Comparison of ENCODE assay signal across 1 cellular context in genomic region chr18:28151434-28151833, GRCh38.
TF ChIP-seq lines count a peak whose summit lies in the region.

No MANE protein-coding gene starts in this region.

TF ChIP-seq in GM23338, 12 proteins besides CTCF, POLR2A, EP300 and RAD21 (continued from another document):
- TF ChIP-seq, protein P1, sequence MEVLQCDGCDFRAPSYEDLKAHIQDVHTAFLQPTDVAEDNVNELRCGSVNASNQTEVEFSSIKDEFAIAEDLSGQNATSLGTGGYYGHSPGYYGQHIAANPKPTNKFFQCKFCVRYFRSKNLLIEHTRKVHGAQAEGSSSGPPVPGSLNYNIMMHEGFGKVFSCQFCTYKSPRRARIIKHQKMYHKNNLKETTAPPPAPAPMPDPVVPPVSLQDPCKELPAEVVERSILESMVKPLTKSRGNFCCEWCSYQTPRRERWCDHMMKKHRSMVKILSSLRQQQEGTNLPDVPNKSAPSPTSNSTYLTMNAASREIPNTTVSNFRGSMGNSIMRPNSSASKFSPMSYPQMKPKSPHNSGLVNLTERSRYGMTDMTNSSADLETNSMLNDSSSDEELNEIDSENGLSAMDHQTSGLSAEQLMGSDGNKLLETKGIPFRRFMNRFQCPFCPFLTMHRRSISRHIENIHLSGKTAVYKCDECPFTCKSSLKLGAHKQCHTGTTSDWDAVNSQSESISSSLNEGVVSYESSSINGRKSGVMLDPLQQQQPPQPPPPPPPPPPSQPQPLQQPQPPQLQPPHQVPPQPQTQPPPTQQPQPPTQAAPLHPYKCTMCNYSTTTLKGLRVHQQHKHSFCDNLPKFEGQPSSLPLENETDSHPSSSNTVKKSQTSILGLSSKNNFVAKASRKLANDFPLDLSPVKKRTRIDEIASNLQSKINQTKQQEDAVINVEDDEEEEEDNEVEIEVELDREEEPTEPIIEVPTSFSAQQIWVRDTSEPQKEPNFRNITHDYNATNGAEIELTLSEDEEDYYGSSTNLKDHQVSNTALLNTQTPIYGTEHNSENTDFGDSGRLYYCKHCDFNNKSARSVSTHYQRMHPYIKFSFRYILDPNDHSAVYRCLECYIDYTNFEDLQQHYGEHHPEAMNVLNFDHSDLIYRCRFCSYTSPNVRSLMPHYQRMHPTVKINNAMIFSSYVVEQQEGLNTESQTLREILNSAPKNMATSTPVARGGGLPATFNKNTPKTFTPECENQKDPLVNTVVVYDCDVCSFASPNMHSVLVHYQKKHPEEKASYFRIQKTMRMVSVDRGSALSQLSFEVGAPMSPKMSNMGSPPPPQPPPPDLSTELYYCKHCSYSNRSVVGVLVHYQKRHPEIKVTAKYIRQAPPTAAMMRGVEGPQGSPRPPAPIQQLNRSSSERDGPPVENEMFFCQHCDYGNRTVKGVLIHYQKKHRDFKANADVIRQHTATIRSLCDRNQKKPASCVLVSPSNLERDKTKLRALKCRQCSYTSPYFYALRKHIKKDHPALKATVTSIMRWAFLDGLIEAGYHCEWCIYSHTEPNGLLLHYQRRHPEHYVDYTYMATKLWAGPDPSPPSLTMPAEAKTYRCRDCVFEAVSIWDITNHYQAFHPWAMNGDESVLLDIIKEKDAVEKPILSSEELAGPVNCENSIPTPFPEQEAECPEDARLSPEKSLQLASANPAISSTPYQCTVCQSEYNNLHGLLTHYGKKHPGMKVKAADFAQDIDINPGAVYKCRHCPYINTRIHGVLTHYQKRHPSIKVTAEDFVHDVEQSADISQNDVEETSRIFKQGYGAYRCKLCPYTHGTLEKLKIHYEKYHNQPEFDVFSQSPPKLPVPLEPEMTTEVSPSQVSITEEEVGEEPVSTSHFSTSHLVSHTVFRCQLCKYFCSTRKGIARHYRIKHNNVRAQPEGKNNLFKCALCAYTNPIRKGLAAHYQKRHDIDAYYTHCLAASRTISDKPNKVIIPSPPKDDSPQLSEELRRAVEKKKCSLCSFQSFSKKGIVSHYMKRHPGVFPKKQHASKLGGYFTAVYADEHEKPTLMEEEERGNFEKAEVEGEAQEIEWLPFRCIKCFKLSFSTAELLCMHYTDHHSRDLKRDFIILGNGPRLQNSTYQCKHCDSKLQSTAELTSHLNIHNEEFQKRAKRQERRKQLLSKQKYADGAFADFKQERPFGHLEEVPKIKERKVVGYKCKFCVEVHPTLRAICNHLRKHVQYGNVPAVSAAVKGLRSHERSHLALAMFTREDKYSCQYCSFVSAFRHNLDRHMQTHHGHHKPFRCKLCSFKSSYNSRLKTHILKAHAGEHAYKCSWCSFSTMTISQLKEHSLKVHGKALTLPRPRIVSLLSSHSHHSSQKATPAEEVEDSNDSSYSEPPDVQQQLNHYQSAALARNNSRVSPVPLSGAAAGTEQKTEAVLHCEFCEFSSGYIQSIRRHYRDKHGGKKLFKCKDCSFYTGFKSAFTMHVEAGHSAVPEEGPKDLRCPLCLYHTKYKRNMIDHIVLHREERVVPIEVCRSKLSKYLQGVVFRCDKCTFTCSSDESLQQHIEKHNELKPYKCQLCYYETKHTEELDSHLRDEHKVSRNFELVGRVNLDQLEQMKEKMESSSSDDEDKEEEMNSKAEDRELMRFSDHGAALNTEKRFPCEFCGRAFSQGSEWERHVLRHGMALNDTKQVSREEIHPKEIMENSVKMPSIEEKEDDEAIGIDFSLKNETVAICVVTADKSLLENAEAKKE (CRISPR knock-in tag; IDR thresholded peaks at IDR 0.05): no peak
TF ChIP-seq in GM23338: peak in this region for 0.
